Comparison of ENCODE assay signal across 19 cellular contexts in the genomic region with DNA sequence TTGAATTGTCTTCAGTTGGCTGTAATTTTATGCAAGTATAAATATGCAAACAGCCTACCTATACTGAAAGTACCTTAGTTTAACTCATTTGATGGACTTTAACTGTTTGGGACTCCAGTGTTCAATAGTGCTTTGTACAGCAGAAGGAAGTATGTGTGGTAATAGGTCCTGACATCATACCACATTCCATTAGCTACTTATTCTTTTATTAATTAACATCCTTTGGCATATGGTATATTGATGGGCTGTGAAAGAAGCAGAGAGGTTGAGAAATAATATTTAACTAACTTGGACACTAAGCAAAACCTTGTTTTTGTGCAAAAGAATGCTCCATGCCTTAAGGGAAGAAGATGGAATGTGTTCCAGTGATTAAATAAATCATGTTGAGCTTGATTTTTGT.
DNase-seq lines count a peak whose midpoint lies in the region; ATAC-seq, FAIRE-seq and TF ChIP-seq lines count a peak whose summit lies in the region.
"Had no signal": no experiment of that assay in that cellular context is flagged by ENCODE, and none has a peak within 500 bp of the region (broad histone marks: within the 10 kb centered on the region; RNA-seq: fewer than 3 reads in every experiment).

No MANE protein-coding gene starts in this region.

- TF ChIP-seq POLR2A in GM12892 (IDR thresholded peaks at IDR 0.05; ENCODE audit: low read depth, low read length), result no peak
- no peak for TF ChIP-seq POLR2A in body of pancreas (IDR thresholded peaks at IDR 0.05)

- TF ChIP-seq CTCF in body of pancreas (IDR thresholded peaks at IDR 0.05) (no peak), foreskin fibroblast (IDR thresholded peaks at IDR 0.05; ENCODE audit: low read depth, low read length) (no peak)

- peak overlapping the region; percentile 56 to 78 (median 72) for H3K27ac ChIP-seq in body of pancreas
- H3K27ac ChIP-seq: BLaER1 had no signal

- ATAC-seq in body of pancreas (peak; percentile 88), GM21529 (IDR thresholded peaks at IDR 0.05; ENCODE audit: unreplicated experiment) (no peak)
- ATAC-seq: CD8-positive, alpha-beta T cell had no signal

- intact Hi-C loops in body of pancreas (cut with DNase I), result no loop called here

- peaks cover 29% of the 10 kb centered on the region for H3K4me1 ChIP-seq in body of pancreas

- peak; percentile 27 for FAIRE-seq in GM12892 (lab: Jason Lieb, UNC)
- FAIRE-seq: GM12878, H1 had no signal

- no peak overlapping the region for H3K4me3 ChIP-seq in body of pancreas
- no peak overlapping the region for H3K4me3 ChIP-seq in foreskin fibroblast (ENCODE audit: low read depth in 1 of 2, low read length in 2 of 2)
- H3K4me3 ChIP-seq: BLaER1, GM12878 had no signal

- DNase-seq in GM12892 (ENCODE audit: insufficient read length) (no peak), body of pancreas (no peak), kidney tubule cell (ENCODE audit: low spot score) (peak; percentile 74), renal cortical epithelial cell (ENCODE audit: low read depth) (peak; percentile 87), MV-4-11 (lab: John Stamatoyannopoulos, UW) (no peak), foreskin fibroblast (no peak)
- DNase-seq in stimulated activated CD4-positive, alpha-beta T cell treated with anti-CD3 and anti-CD28 coated beads, Interleukin-2, amount 100 ng/mL, for 48 hours, result no peak
- DNase-seq: 8988T; CD8-positive, alpha-beta T cell; DMS 273 treated with DMSO at 0.1 percent for 48 hours; DMS53; DND-41; EL; H9; KG1 had no signal

- no peaks in the 10 kb centered on the region for H3K27me3 ChIP-seq in body of pancreas
- H3K27me3 ChIP-seq: BLaER1 had no signal

- no peaks in the 10 kb centered on the region for H3K36me3 ChIP-seq in body of pancreas (replicated peaks in 1 of 2; ENCODE audit: insufficient read depth in 1 of 2, low read depth in 2 of 2)
- H3K36me3 ChIP-seq: BLaER1 had no signal

- H3K9me3 ChIP-seq in body of pancreas, result no peaks in the 10 kb centered on the region
- H3K9me3 ChIP-seq: BLaER1 had no signal

Comparison
In these comparisons a context has a peak if more than half of its experiments do, and no peak if none do; other contexts are left out.
1. DNase-seq: peak in kidney tubule cell (single experiment) and renal cortical epithelial cell (single experiment); none in GM12892 (single experiment), body of pancreas (0 of 4), stimulated activated CD4-positive, alpha-beta T cell treated with anti-CD3 and anti-CD28 coated beads, Interleukin-2, amount 100 ng/mL, for 48 hours (0 of 2), MV-4-11 (single experiment) and foreskin fibroblast (0 of 2).